Comparison of ENCODE assay signal across 1 cellular context in genomic region chr1:32321712-32322291, GRCh38.
TF ChIP-seq lines count a peak whose summit lies in the region.

No MANE protein-coding gene starts in this region.

TF ChIP-seq in HepG2, 621 proteins besides CTCF, POLR2A, EP300 and RAD21 (continued from another document and continues in another):
- no peak for TF ChIP-seq PRDM4 (CRISPR knock-in tag; IDR thresholded peaks at IDR 0.05; ENCODE audit: borderline replicate concordance)
- TF ChIP-seq ZNF550 (CRISPR knock-in tag; IDR thresholded peaks at IDR 0.05; ENCODE audit: borderline replicate concordance) = no peak
- no peak for TF ChIP-seq TMF1 (CRISPR knock-in tag; IDR thresholded peaks at IDR 0.05; ENCODE audit: low read depth)
- peak; percentile 82; the same call in 1 of the 2 replicates for TF ChIP-seq HMG20B (CRISPR knock-in tag; conservative IDR thresholded peaks at IDR 0.05)
- TF ChIP-seq THAP9 (CRISPR knock-in tag; IDR thresholded peaks at IDR 0.05; ENCODE audit: borderline replicate concordance) = no peak
- peak; percentile 96 for TF ChIP-seq GATAD2A (CRISPR knock-in tag; IDR thresholded peaks at IDR 0.05)
- TF ChIP-seq ZNF614 (CRISPR knock-in tag; IDR thresholded peaks at IDR 0.05; ENCODE audit: borderline replicate concordance) = peak; percentile 57; the same call in 1 of the 2 replicates
- TF ChIP-seq ZNF770 (CRISPR knock-in tag; IDR thresholded peaks at IDR 0.05) = no peak
- peak; percentile 62; the same call in 1 of the 2 replicates for TF ChIP-seq ZNF264 (CRISPR knock-in tag; IDR thresholded peaks at IDR 0.05)
- TF ChIP-seq MXD4 (CRISPR knock-in tag; IDR thresholded peaks at IDR 0.05) = 0 out of 2 replicates have a peak, but pooled peaks have one; percentile 23
- no peak for TF ChIP-seq AHR (CRISPR knock-in tag; IDR thresholded peaks at IDR 0.05)
- peak; percentile 64; the same call in 1 of the 2 replicates for TF ChIP-seq YEATS2 (CRISPR knock-in tag; IDR thresholded peaks at IDR 0.05; ENCODE audit: borderline replicate concordance)
- TF ChIP-seq MZF1 (CRISPR knock-in tag; IDR thresholded peaks at IDR 0.05; ENCODE audit: borderline replicate concordance) = no peak
- no peak for TF ChIP-seq ZBTB14 (CRISPR knock-in tag; IDR thresholded peaks at IDR 0.05)
- TF ChIP-seq ZNF552 (CRISPR knock-in tag; IDR thresholded peaks at IDR 0.05; ENCODE audit: borderline replicate concordance) = no peak
- peak; percentile 87 for TF ChIP-seq HDAC2 (CRISPR knock-in tag; IDR thresholded peaks at IDR 0.05)
- peak; percentile 96 for TF ChIP-seq FOXO1 (CRISPR knock-in tag; IDR thresholded peaks at IDR 0.05)
- peak; percentile 76 for TF ChIP-seq GFI1 (CRISPR knock-in tag; IDR thresholded peaks at IDR 0.05; ENCODE audit: borderline replicate concordance)
- TF ChIP-seq SP1 (IDR thresholded peaks at IDR 0.05) = no peak
- TF ChIP-seq SP1 (CRISPR knock-in tag; IDR thresholded peaks at IDR 0.05) = no peak; the same call in 1 of the 2 replicates
- no peak for TF ChIP-seq SP140L (CRISPR knock-in tag; IDR thresholded peaks at IDR 0.05; ENCODE audit: borderline replicate concordance)
- no peak for TF ChIP-seq ZNF570 (CRISPR knock-in tag; IDR thresholded peaks at IDR 0.05; ENCODE audit: borderline replicate concordance)
- TF ChIP-seq BCLAF1 (IDR thresholded peaks at IDR 0.05) = no peak
- TF ChIP-seq THAP11 (CRISPR knock-in tag; IDR thresholded peaks at IDR 0.05) = peak; percentile 77
- TF ChIP-seq ATF1 (CRISPR knock-in tag; IDR thresholded peaks at IDR 0.05) = peak; percentile 25; the same call in 1 of the 2 replicates
- TF ChIP-seq FOXO4 (CRISPR knock-in tag; conservative IDR thresholded peaks at IDR 0.05) = no peak
- no peak for TF ChIP-seq CEBPZ (IDR thresholded peaks at IDR 0.05; ENCODE audit: low read length)
- no peak for TF ChIP-seq ZNF879 (CRISPR knock-in tag; IDR thresholded peaks at IDR 0.05)
- no peak for TF ChIP-seq ZNF510 (CRISPR knock-in tag; IDR thresholded peaks at IDR 0.05; ENCODE audit: low read depth)
- no peak for TF ChIP-seq MEIS1 (CRISPR knock-in tag; IDR thresholded peaks at IDR 0.05; ENCODE audit: borderline replicate concordance)
- no peak for TF ChIP-seq HIVEP1 (CRISPR knock-in tag; IDR thresholded peaks at IDR 0.05)
- TF ChIP-seq TBX2 (CRISPR knock-in tag; IDR thresholded peaks at IDR 0.05; ENCODE audit: borderline replicate concordance) = peak; percentile 75
- TF ChIP-seq ZBED4 (CRISPR knock-in tag; IDR thresholded peaks at IDR 0.05; ENCODE audit: borderline replicate concordance) = peak; percentile 57; the same call in 1 of the 2 replicates
